In the genomic region with DNA sequence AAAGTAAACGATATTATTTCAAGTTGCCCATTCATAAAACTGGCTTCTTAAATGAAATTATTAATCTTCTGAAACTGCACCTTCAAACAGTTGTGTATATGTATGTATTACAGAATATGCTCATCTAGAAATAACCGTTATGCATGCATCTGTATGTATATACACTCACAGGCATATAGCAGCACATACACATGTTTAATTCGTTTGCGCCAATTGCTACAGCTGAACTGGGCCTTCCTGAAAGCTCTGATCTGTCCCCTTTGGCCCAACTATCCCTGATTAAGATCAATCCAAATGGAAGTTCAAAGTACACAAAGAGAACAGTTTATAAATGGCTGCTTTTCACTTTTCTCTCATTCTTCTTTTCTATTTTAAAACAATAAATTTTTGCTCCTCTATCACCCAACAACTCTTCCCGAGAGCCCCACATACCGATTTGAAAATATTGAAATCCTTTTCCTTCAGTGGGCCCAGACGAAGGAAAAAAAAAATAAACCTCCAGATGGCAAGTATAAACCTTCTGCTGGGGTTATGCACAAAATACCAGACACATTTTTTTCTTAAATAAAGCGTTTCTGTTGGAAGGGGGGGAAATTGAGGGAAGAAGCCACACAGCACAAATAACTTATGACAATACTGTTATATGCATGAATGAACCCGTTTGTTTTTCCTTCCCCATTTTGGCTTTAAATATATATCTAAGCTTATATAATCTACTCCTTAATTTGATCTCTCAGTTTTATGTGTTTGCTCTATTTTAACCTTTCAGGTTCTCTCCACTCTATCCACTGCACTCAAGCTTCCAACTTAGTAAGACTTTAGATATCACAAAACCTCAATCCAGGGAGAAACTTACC, we compare ENCODE assay signal across 9 cellular contexts.
A peak's percentile ranks its signal among the peaks of the same experiment; 100 is the strongest.
DNase-seq lines count a peak whose midpoint lies in the region; ATAC-seq and TF ChIP-seq lines count a peak whose summit lies in the region.
"Had no signal": no experiment of that assay in that cellular context is flagged by ENCODE, and none has a peak within 500 bp of the region (broad histone marks: within the 10 kb centered on the region; RNA-seq: fewer than 3 reads in every experiment).

No MANE protein-coding gene starts in this region.

- peak overlapping the region; percentile 83 for H3K27ac Mint-ChIP-seq in dendritic cell treated with granulocyte-macrophage colony-stimulating factor and Interleukin-4, amounts not matched to agents 40 ng/mL and 50 ng/mL, for 4 days
- no peak overlapping the region for H3K27ac Mint-ChIP-seq in activated CD4-positive, alpha-beta memory T cell treated with anti-CD3 and anti-CD28 coated beads, Interleukin-2, amount 10 ng/mL, durations not matched to agents 7 days and 5 days

- DNase-seq in COR-L47 (lab: John Stamatoyannopoulos, UW), result peak; percentile 41
- peak; percentile 22 for DNase-seq in NCI-H1694 (lab: John Stamatoyannopoulos, UW)
- DNase-seq in activated CD4-positive, alpha-beta memory T cell treated with anti-CD3 and anti-CD28 coated beads, Interleukin-2, amount 10 ng/mL, durations not matched to agents 7 days and 5 days, result no peak
- no peak for DNase-seq in stimulated activated CD4-positive, alpha-beta T cell treated with anti-CD3 and anti-CD28 coated beads, Interleukin-4, amount 100 ng/mL, for 1 hour
- no peak for DNase-seq in HEK293T (ENCODE audit: extremely low spot score)

- H3K27me3 Mint-ChIP-seq in dendritic cell treated with granulocyte-macrophage colony-stimulating factor and Interleukin-4, amounts not matched to agents 40 ng/mL and 50 ng/mL, for 4 days, result no peaks in the 10 kb centered on the region
- H3K27me3 Mint-ChIP-seq in activated CD4-positive, alpha-beta memory T cell treated with anti-CD3 and anti-CD28 coated beads, Interleukin-2, amount 10 ng/mL, durations not matched to agents 7 days and 5 days, result peaks cover 38% of the 10 kb centered on the region

- POLR2A ChIA-PET in activated CD4-positive, alpha-beta memory T cell treated with anti-CD3 and anti-CD28 coated beads, Interleukin-2, amount 10 ng/mL, durations not matched to agents 7 days and 5 days (lab: Charles Lee), result no interaction called here
- POLR2A ChIA-PET in HEK293T (lab: Yijun Ruan, JAX), result no interaction called here

- H3K4me3 ChIP-seq in parathyroid adenoma (ENCODE audit: low read depth, low read length), result peak overlapping the region; percentile 64

- peak overlapping the region; percentile 67 for H2AFZ ChIP-seq in parathyroid adenoma

- peak overlapping the region; percentile 77 for H3K4me2 ChIP-seq in parathyroid adenoma (ENCODE audit: low read length)

- H3K9me3 ChIP-seq in parathyroid adenoma (ENCODE audit: control insufficient read depth, low read length), result no peaks in the 10 kb centered on the region

- no peaks in the 10 kb centered on the region for H3K36me3 ChIP-seq in parathyroid adenoma (ENCODE audit: control insufficient read depth, insufficient read depth, low read length)

- ATAC-seq in HG02678 (IDR thresholded peaks at IDR 0.05; ENCODE audit: unreplicated experiment), result no peak

- CTCF ChIA-PET in activated CD4-positive, alpha-beta memory T cell treated with anti-CD3 and anti-CD28 coated beads, Interleukin-2, amount 10 ng/mL, durations not matched to agents 7 days and 5 days (lab: Charles Lee), result no interaction called here
- CTCF ChIA-PET in HEK293T (lab: Yijun Ruan, JAX), result interaction anchor here (0.7 to 1.6 kb wide), 2 partner anchors 86 to 217 kb away, joined by 4 to 9 read pairs; no protein-coding TSS in a partner anchor

- H3K4me1 ChIP-seq in parathyroid adenoma, result no peaks in the 10 kb centered on the region

- no peaks in the 10 kb centered on the region for H3K27me3 ChIP-seq in parathyroid adenoma (ENCODE audit: control insufficient read depth, insufficient read depth, low read length)

- intact Hi-C loops in dendritic cell treated with granulocyte-macrophage colony-stimulating factor and Interleukin-4, amounts not matched to agents 40 ng/mL and 50 ng/mL, for 4 days (cut with micrococcal nuclease), result loop anchor here (1.0 kb wide), 1 partner anchor 54 kb away; no protein-coding TSS in a partner anchor

- peaks cover 23% of the 10 kb centered on the region for H3K36me3 Mint-ChIP-seq in dendritic cell treated with granulocyte-macrophage colony-stimulating factor and Interleukin-4, amounts not matched to agents 40 ng/mL and 50 ng/mL, for 4 days (ENCODE audit: low read depth)
- no peaks in the 10 kb centered on the region for H3K36me3 Mint-ChIP-seq in activated CD4-positive, alpha-beta memory T cell treated with anti-CD3 and anti-CD28 coated beads, Interleukin-2, amount 10 ng/mL, durations not matched to agents 7 days and 5 days (ENCODE audit: low read depth)

- TF ChIP-seq CTCF in parathyroid adenoma (IDR thresholded peaks at IDR 0.05), result no peak

- no peaks in the 10 kb centered on the region for H3K9me3 Mint-ChIP-seq in dendritic cell treated with granulocyte-macrophage colony-stimulating factor and Interleukin-4, amounts not matched to agents 40 ng/mL and 50 ng/mL, for 4 days
- no peaks in the 10 kb centered on the region for H3K9me3 Mint-ChIP-seq in activated CD4-positive, alpha-beta memory T cell treated with anti-CD3 and anti-CD28 coated beads, Interleukin-2, amount 10 ng/mL, durations not matched to agents 7 days and 5 days

- H3K27ac ChIP-seq in parathyroid adenoma, result peak overlapping the region; percentile 54
- H3K27ac ChIP-seq: epithelial cell of prostate had no signal

- H3K79me2 ChIP-seq in parathyroid adenoma, result no peaks in the 10 kb centered on the region

- no peak overlapping the region for H3K9ac ChIP-seq in parathyroid adenoma

- peaks cover 30% of the 10 kb centered on the region for H3K4me1 Mint-ChIP-seq in dendritic cell treated with granulocyte-macrophage colony-stimulating factor and Interleukin-4, amounts not matched to agents 40 ng/mL and 50 ng/mL, for 4 days (ENCODE audit: low read depth)
- H3K4me1 Mint-ChIP-seq in activated CD4-positive, alpha-beta memory T cell treated with anti-CD3 and anti-CD28 coated beads, Interleukin-2, amount 10 ng/mL, durations not matched to agents 7 days and 5 days, result peaks cover 5% of the 10 kb centered on the region

- H3K4me3 Mint-ChIP-seq in dendritic cell treated with granulocyte-macrophage colony-stimulating factor and Interleukin-4, amounts not matched to agents 40 ng/mL and 50 ng/mL, for 4 days, result peak overlapping the region; percentile 94
- no peak overlapping the region for H3K4me3 Mint-ChIP-seq in activated CD4-positive, alpha-beta memory T cell treated with anti-CD3 and anti-CD28 coated beads, Interleukin-2, amount 10 ng/mL, durations not matched to agents 7 days and 5 days

TF ChIP-seq in HEK293T, 16 proteins besides CTCF, POLR2A, EP300 and RAD21:
- TF ChIP-seq L3MBTL2 (conservative IDR thresholded peaks at IDR 0.05), result no peak
TF ChIP-seq in HEK293T: peak in this region for 0.

Comparison
In these comparisons a context has a peak if more than half of its experiments do, and no peak if none do; other contexts are left out.
1. DNase-seq: peak in COR-L47 (single experiment) and NCI-H1694 (single experiment); none in activated CD4-positive, alpha-beta memory T cell treated with anti-CD3 and anti-CD28 coated beads, Interleukin-2, amount 10 ng/mL, durations not matched to agents 7 days and 5 days (single experiment), stimulated activated CD4-positive, alpha-beta T cell treated with anti-CD3 and anti-CD28 coated beads, Interleukin-4, amount 100 ng/mL, for 1 hour (single experiment) and HEK293T (single experiment).